11 cellular contexts compared by ENCODE assay signal in the genomic region with DNA sequence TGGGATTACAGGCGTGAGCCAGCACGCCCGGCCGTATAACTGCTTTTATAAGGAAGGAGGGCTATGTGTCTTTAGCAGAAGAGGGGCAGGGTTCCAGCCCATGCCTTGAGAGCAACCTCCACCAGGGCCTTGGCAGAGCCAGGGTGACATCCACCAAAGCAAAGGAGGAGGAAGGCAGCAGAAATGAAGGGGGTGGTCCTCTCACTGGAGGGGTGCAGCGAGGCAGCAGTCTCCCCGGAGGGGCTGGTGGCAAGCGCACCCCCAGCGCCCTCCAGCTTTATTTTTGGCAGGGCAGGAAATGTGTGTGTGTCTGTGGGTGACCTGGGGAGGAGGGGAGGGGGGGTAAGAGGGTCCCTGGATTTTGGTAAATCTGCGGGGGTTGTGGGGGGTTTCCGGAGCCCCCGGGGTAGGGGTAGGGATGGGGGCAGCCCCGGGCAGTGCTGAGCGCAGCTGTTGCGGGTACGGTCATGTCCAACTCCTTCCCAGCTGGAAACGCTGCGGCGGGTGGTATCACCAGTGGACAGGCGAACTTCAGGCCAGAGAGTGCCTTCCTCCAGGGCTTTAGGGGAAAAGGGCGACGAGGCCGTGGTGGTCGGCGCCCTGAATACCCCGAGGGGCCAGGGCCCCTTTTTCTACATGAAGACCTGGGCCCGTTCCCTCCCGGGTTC. TPM values are rescaled to one million over a fixed set of nuclear protein-coding genes. Genes with fewer than 3 reads are reported as not detected.
DNase-seq lines count a peak whose midpoint lies in the region; ATAC-seq and TF ChIP-seq lines count a peak whose summit lies in the region.
"Had no signal": no experiment of that assay in that cellular context is flagged by ENCODE, and none has a peak within 500 bp of the region (broad histone marks: within the 10 kb centered on the region; RNA-seq: fewer than 3 reads in every experiment).

No MANE protein-coding gene starts in this region.

- H2AFZ ChIP-seq in OCI-LY1 (ENCODE audit: low read length) (no peak overlapping the region), parathyroid adenoma (peak overlapping the region; percentile 9)

- no peaks in the 10 kb centered on the region for H3K79me2 ChIP-seq in OCI-LY1 (ENCODE audit: insufficient read depth, low read length)
- H3K79me2 ChIP-seq in parathyroid adenoma: no peaks in the 10 kb centered on the region

- intact Hi-C loops in dendritic cell treated with granulocyte-macrophage colony-stimulating factor and Interleukin-4, amounts not matched to agents 40 ng/mL and 50 ng/mL, for 4 days (cut with micrococcal nuclease): no loop called here

- CTCF ChIA-PET in CD8-positive, alpha-beta memory T cell (lab: Charles Lee): interaction anchor here (1.3 kb wide), 1 partner anchor 155 kb away, joined by 3 read pairs; no protein-coding TSS in a partner anchor

- peak overlapping the region; percentile 52 for H3K27ac ChIP-seq in CD8-positive, alpha-beta memory T cell (ENCODE audit: low read depth, low read length)
- no peak overlapping the region for H3K27ac ChIP-seq in OCI-LY1 (ENCODE audit: low read depth, low read length, poor library complexity, severe bottlenecking)
- no peak overlapping the region for H3K27ac ChIP-seq in parathyroid adenoma

- no peaks in the 10 kb centered on the region for H3K9me3 ChIP-seq in CD8-positive, alpha-beta memory T cell (ENCODE audit: low read length)
- H3K9me3 ChIP-seq in OCI-LY1 (ENCODE audit: low read length) (no peaks in the 10 kb centered on the region), parathyroid adenoma (ENCODE audit: control insufficient read depth, low read length) (no peaks in the 10 kb centered on the region)

- H3F3A ChIP-seq in OCI-LY1 (ENCODE audit: insufficient read depth, low read length): no peaks in the 10 kb centered on the region

- H3K4me1 ChIP-seq in CD8-positive, alpha-beta memory T cell (ENCODE audit: insufficient read depth, low read length): peaks cover 16% of the 10 kb centered on the region
- H3K4me1 ChIP-seq in OCI-LY1 (ENCODE audit: insufficient read depth, low read length, severe bottlenecking): peaks cover 15% of the 10 kb centered on the region
- peaks cover 4% of the 10 kb centered on the region for H3K4me1 ChIP-seq in parathyroid adenoma

- no peaks in the 10 kb centered on the region for H3K36me3 Mint-ChIP-seq in CD8-positive, alpha-beta memory T cell
- no peaks in the 10 kb centered on the region for H3K36me3 Mint-ChIP-seq in dendritic cell treated with granulocyte-macrophage colony-stimulating factor and Interleukin-4, amounts not matched to agents 40 ng/mL and 50 ng/mL, for 4 days (ENCODE audit: low read depth)

- POLR2A ChIA-PET in CD8-positive, alpha-beta memory T cell (lab: Charles Lee): interaction anchor here (0.6 to 1.7 kb wide), 7 partner anchors 18 to 228 kb away, joined by 3 to 8 read pairs (median 4); a partner anchor contains a TSS

- H3K27ac Mint-ChIP-seq in CD8-positive, alpha-beta memory T cell: peak overlapping the region; percentile 84 to 99 (median 96)
- H3K27ac Mint-ChIP-seq in dendritic cell treated with granulocyte-macrophage colony-stimulating factor and Interleukin-4, amounts not matched to agents 40 ng/mL and 50 ng/mL, for 4 days: peak overlapping the region; percentile 89

- peak overlapping the region; percentile 54 for H3K4me3 ChIP-seq in CD8-positive, alpha-beta memory T cell (ENCODE audit: low read length)
- H3K4me3 ChIP-seq in OCI-LY1 (ENCODE audit: low read depth, low read length, poor library complexity, severe bottlenecking) (peak overlapping the region; percentile 2), parathyroid adenoma (ENCODE audit: low read depth, low read length) (no peak overlapping the region)

- DNase-seq in CD8-positive, alpha-beta memory T cell: peak in 1 of 5 donors; percentile 16
- DNase-seq in NCI-H446 (lab: John Stamatoyannopoulos, UW): no peak
- DNase-seq in RPMI8226: no peak
- DNase-seq: DMS79 treated with DMSO at 0.1 percent for 48 hours; midbrain; NK-92 treated with Interleukin-12 subunit alpha and Interleukin-12 subunit beta, amount 100 ng/mL, for 24 hours had no signal

- no peak for ATAC-seq in GM19351 (IDR thresholded peaks at IDR 0.05; ENCODE audit: unreplicated experiment)
- no peak for ATAC-seq in HG02973 (IDR thresholded peaks at IDR 0.05; ENCODE audit: unreplicated experiment)

- no peaks in the 10 kb centered on the region for H4K20me1 ChIP-seq in OCI-LY1 (ENCODE audit: insufficient read depth, low read length)

- peak overlapping the region; percentile 35 for H3K4me2 ChIP-seq in OCI-LY1 (ENCODE audit: low read length)
- H3K4me2 ChIP-seq in parathyroid adenoma (ENCODE audit: low read length): no peak overlapping the region

- H3K9me3 Mint-ChIP-seq in CD8-positive, alpha-beta memory T cell: no peaks in the 10 kb centered on the region
- H3K9me3 Mint-ChIP-seq in dendritic cell treated with granulocyte-macrophage colony-stimulating factor and Interleukin-4, amounts not matched to agents 40 ng/mL and 50 ng/mL, for 4 days: no peaks in the 10 kb centered on the region

- H3K36me3 ChIP-seq in CD8-positive, alpha-beta memory T cell (ENCODE audit: insufficient read depth, low read length): no peaks in the 10 kb centered on the region
- H3K36me3 ChIP-seq in OCI-LY1 (ENCODE audit: insufficient read depth, low read length): no peaks in the 10 kb centered on the region
- no peaks in the 10 kb centered on the region for H3K36me3 ChIP-seq in parathyroid adenoma (ENCODE audit: control insufficient read depth, insufficient read depth, low read length)

- peak overlapping the region; percentile 82 to 92 (median 87) for H3K4me3 Mint-ChIP-seq in CD8-positive, alpha-beta memory T cell
- peak overlapping the region; percentile 55 for H3K4me3 Mint-ChIP-seq in dendritic cell treated with granulocyte-macrophage colony-stimulating factor and Interleukin-4, amounts not matched to agents 40 ng/mL and 50 ng/mL, for 4 days

- H3K27me3 ChIP-seq in CD8-positive, alpha-beta memory T cell (ENCODE audit: insufficient read depth, low read length, poor library complexity, severe bottlenecking): no peaks in the 10 kb centered on the region
- H3K27me3 ChIP-seq in OCI-LY1 (ENCODE audit: insufficient read depth, low read length) (no peaks in the 10 kb centered on the region), parathyroid adenoma (ENCODE audit: control insufficient read depth, insufficient read depth, low read length) (no peaks in the 10 kb centered on the region)

- no peaks in the 10 kb centered on the region for H3K9me2 ChIP-seq in OCI-LY1 (ENCODE audit: low read depth, low read length)

- H3K27me3 Mint-ChIP-seq in CD8-positive, alpha-beta memory T cell: peaks cover 0 to 4% of the 10 kb centered on the region in 2 donors
- no peaks in the 10 kb centered on the region for H3K27me3 Mint-ChIP-seq in dendritic cell treated with granulocyte-macrophage colony-stimulating factor and Interleukin-4, amounts not matched to agents 40 ng/mL and 50 ng/mL, for 4 days

- H3K9ac ChIP-seq in OCI-LY1 (ENCODE audit: low read length) (no peak overlapping the region; the same call in 1 of the 2 replicates), parathyroid adenoma (no peak overlapping the region)

- peaks cover 26 to 34% (median 33%) of the 10 kb centered on the region in 3 donors for H3K4me1 Mint-ChIP-seq in CD8-positive, alpha-beta memory T cell
- peaks cover 61% of the 10 kb centered on the region for H3K4me1 Mint-ChIP-seq in dendritic cell treated with granulocyte-macrophage colony-stimulating factor and Interleukin-4, amounts not matched to agents 40 ng/mL and 50 ng/mL, for 4 days (ENCODE audit: low read depth)

- TF ChIP-seq CTCF in OCI-LY1 (IDR thresholded peaks at IDR 0.05; ENCODE audit: low read length): no peak
- no peak for TF ChIP-seq CTCF in parathyroid adenoma (IDR thresholded peaks at IDR 0.05)

RNA-seq across cellular contexts. Expression of a gene that starts 55.0 kb away (rescaled TPM):
- total RNA-seq in CD8-positive, alpha-beta memory T cell: 10 to 100 TPM; 15.2 to 16.8 TPM
- polyA plus RNA-seq in CD8-positive, alpha-beta memory T cell: 768 TPM
